In the genomic region with DNA sequence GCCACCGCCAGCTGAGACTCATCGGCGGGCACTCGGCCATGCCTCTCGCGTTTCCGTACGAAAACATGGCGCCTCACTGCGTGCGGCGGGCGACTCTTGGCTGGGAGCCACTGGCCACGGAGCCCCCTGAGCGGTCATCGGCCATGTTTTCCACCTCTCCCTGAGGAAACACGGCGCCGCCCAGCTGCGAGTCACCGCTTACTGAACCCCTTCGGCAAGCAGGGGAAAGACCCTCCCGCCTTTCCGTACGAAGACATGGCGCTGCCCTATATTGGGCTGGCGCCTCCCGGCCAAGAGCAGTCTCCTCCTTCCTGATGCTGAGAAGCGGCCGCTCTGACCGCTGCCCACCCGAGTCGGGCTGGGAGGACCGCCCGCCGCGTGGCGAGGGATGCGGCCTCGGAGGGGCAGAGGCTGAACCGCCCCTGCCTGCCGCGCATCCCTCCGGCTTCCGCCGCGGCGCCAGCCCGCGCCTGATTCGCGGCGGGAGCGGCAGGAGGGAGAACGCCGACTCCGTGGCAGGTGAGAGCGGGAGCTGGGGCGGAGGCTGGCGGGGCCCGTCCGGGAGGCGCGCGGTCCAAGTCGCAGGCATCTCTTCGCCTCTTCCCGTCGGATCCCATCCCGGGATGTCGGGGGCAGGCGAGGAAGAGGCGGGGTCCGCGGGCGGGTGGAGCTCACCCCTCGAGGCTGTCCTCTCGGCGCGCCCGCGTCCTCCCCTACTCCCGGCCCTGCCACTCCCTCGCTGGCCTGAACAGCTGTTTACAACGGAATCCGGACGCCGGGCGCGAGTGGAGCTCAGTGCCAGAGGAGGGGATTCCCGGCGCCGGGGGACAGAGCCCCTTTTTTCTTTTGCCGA, we compare ENCODE assay signal across 1 cellular context.
A peak's percentile ranks its signal among the peaks of the same experiment; 100 is the strongest.
TF ChIP-seq lines count a peak whose summit lies in the region.

A gene with protein sequence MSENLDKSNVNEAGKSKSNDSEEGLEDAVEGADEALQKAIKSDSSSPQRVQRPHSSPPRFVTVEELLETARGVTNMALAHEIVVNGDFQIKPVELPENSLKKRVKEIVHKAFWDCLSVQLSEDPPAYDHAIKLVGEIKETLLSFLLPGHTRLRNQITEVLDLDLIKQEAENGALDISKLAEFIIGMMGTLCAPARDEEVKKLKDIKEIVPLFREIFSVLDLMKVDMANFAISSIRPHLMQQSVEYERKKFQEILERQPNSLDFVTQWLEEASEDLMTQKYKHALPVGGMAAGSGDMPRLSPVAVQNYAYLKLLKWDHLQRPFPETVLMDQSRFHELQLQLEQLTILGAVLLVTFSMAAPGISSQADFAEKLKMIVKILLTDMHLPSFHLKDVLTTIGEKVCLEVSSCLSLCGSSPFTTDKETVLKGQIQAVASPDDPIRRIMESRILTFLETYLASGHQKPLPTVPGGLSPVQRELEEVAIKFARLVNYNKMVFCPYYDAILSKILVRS (plus strand): TSS at position 299 of the 853 bp plus-strand sequence. CDS start 4,202 bp downstream, outside the sequence.

TF ChIP-seq in K562, 482 proteins besides CTCF, POLR2A, EP300 and RAD21 (continued from another document and continues in another):
- TF ChIP-seq, protein P1, sequence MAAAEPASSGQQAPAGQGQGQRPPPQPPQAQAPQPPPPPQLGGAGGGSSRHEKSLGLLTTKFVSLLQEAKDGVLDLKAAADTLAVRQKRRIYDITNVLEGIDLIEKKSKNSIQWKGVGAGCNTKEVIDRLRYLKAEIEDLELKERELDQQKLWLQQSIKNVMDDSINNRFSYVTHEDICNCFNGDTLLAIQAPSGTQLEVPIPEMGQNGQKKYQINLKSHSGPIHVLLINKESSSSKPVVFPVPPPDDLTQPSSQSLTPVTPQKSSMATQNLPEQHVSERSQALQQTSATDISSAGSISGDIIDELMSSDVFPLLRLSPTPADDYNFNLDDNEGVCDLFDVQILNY (CRISPR knock-in tag; IDR thresholded peaks at IDR 0.05) = 0 out of 2 replicates have a peak, but pooled peaks have one; percentile 33
- TF ChIP-seq HSF4 (CRISPR knock-in tag; IDR thresholded peaks at IDR 0.05; ENCODE audit: borderline replicate concordance) (no peak), HDAC2 (IDR thresholded peaks at IDR 0.05) (peak; percentile 29; the same call in 1 of the 2 replicates), PCBP1 (IDR thresholded peaks at IDR 0.05; ENCODE audit: low read depth, low read length, poor library complexity, severe bottlenecking) (peak; percentile 24), PHF8 (IDR thresholded peaks at IDR 0.05; ENCODE audit: borderline replicate concordance, low read length) (peak; percentile 70; the same call in 1 of the 2 replicates), ADNP (tag; IDR thresholded peaks at IDR 0.05) (no peak), HDAC6 (IDR thresholded peaks at IDR 0.05; ENCODE audit: low read depth, low read length) (no peak), ZNF134 (CRISPR knock-in tag; conservative IDR thresholded peaks at IDR 0.05) (no peak), LCOR (CRISPR knock-in tag; IDR thresholded peaks at IDR 0.05) (no peak), SMC3 (conservative IDR thresholded peaks at IDR 0.05; ENCODE audit: insufficient read depth, low read depth, low read length) (no peak), RCOR1 (IDR thresholded peaks at IDR 0.05; ENCODE audit: borderline replicate concordance in 1 of 2, low read depth in 2 of 2, low read length in 2 of 2) (peak in 1 of 2 experiments; percentile 5; a peak in 1 of 4 replicates), POLR2G (IDR thresholded peaks at IDR 0.05; ENCODE audit: low read depth, low read length) (peak; percentile 88), ESRRA (IDR thresholded peaks at IDR 0.05; ENCODE audit: borderline replicate concordance, low read depth) (no peak), STAG1 (CRISPR knock-in tag; IDR thresholded peaks at IDR 0.05; ENCODE audit: borderline replicate concordance) (peak; percentile 42; the same call in 1 of the 2 replicates), GABPA (tag; conservative IDR thresholded peaks at IDR 0.05; ENCODE audit: low read depth) (peak; percentile 81), JUNB (CRISPR knock-in tag; conservative IDR thresholded peaks at IDR 0.05) (no peak), CBX5 (IDR thresholded peaks at IDR 0.05; ENCODE audit: borderline replicate concordance, low read depth) (0 out of 2 replicates have a peak, but pooled peaks have one; percentile 2), CC2D1A (IDR thresholded peaks at IDR 0.05) (no peak), ELF1 (tag; IDR thresholded peaks at IDR 0.05) (peak; percentile 64), ZFX (CRISPR knock-in tag; IDR thresholded peaks at IDR 0.05) (peak; percentile 75)
- TF ChIP-seq, protein P2, sequence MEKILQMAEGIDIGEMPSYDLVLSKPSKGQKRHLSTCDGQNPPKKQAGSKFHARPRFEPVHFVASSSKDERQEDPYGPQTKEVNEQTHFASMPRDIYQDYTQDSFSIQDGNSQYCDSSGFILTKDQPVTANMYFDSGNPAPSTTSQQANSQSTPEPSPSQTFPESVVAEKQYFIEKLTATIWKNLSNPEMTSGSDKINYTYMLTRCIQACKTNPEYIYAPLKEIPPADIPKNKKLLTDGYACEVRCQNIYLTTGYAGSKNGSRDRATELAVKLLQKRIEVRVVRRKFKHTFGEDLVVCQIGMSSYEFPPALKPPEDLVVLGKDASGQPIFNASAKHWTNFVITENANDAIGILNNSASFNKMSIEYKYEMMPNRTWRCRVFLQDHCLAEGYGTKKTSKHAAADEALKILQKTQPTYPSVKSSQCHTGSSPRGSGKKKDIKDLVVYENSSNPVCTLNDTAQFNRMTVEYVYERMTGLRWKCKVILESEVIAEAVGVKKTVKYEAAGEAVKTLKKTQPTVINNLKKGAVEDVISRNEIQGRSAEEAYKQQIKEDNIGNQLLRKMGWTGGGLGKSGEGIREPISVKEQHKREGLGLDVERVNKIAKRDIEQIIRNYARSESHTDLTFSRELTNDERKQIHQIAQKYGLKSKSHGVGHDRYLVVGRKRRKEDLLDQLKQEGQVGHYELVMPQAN (IDR thresholded peaks at IDR 0.05; ENCODE audit: borderline replicate concordance) = peak; percentile 39; the same call in 1 of the 2 replicates
- TF ChIP-seq, protein P3, sequence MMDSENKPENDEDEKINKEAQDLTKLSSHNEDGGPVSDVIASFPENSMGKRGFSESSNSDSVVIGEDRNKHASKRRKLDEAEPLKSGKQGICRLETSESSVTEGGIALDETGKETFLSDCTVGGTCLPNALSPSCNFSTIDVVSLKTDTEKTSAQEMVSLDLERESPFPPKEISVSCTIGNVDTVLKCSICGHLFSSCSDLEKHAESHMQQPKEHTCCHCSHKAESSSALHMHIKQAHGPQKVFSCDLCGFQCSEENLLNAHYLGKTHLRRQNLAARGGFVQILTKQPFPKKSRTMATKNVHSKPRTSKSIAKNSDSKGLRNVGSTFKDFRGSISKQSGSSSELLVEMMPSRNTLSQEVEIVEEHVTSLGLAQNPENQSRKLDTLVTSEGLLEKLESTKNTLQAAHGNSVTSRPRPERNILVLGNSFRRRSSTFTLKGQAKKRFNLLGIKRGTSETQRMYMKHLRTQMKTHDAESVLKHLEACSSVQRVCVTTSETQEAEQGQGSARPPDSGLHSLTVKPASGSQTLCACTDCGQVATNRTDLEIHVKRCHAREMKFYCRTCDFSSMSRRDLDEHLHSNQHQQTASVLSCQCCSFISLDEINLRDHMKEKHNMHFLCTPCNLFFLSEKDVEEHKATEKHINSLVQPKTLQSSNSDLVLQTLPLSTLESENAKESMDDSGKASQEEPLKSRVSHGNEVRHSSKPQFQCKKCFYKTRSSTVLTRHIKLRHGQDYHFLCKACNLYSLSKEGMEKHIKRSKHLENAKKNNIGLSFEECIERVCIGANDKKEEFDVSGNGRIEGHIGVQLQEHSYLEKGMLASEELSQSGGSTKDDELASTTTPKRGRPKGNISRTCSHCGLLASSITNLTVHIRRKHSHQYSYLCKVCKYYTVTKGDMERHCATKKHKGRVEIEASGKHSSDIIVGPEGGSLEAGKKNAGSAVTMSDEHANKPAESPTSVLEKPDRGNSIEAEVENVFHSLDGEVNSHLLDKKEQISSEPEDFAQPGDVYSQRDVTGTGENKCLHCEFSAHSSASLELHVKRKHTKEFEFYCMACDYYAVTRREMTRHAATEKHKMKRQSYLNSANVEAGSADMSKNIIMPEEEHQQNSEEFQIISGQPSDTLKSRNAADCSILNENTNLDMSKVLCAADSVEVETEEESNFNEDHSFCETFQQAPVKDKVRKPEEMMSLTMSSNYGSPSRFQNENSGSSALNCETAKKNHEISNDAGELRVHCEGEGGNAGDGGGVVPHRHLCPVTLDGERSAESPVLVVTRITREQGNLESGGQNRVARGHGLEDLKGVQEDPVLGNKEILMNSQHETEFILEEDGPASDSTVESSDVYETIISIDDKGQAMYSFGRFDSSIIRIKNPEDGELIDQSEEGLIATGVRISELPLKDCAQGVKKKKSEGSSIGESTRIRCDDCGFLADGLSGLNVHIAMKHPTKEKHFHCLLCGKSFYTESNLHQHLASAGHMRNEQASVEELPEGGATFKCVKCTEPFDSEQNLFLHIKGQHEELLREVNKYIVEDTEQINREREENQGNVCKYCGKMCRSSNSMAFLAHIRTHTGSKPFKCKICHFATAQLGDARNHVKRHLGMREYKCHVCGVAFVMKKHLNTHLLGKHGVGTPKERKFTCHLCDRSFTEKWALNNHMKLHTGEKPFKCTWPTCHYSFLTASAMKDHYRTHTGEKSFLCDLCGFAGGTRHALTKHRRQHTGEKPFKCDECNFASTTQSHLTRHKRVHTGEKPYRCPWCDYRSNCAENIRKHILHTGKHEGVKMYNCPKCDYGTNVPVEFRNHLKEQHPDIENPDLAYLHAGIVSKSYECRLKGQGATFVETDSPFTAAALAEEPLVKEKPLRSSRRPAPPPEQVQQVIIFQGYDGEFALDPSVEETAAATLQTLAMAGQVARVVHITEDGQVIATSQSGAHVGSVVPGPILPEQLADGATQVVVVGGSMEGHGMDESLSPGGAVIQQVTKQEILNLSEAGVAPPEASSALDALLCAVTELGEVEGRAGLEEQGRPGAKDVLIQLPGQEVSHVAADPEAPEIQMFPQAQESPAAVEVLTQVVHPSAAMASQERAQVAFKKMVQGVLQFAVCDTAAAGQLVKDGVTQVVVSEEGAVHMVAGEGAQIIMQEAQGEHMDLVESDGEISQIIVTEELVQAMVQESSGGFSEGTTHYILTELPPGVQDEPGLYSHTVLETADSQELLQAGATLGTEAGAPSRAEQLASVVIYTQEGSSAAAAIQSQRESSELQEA (IDR thresholded peaks at IDR 0.05; ENCODE audit: low read depth) = peak; percentile 79
- TF ChIP-seq, protein P4, sequence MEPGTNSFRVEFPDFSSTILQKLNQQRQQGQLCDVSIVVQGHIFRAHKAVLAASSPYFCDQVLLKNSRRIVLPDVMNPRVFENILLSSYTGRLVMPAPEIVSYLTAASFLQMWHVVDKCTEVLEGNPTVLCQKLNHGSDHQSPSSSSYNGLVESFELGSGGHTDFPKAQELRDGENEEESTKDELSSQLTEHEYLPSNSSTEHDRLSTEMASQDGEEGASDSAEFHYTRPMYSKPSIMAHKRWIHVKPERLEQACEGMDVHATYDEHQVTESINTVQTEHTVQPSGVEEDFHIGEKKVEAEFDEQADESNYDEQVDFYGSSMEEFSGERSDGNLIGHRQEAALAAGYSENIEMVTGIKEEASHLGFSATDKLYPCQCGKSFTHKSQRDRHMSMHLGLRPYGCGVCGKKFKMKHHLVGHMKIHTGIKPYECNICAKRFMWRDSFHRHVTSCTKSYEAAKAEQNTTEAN (CRISPR knock-in tag; IDR thresholded peaks at IDR 0.05) = 0 out of 2 replicates have a peak, but pooled peaks have one; percentile 15
- TF ChIP-seq, protein P5, sequence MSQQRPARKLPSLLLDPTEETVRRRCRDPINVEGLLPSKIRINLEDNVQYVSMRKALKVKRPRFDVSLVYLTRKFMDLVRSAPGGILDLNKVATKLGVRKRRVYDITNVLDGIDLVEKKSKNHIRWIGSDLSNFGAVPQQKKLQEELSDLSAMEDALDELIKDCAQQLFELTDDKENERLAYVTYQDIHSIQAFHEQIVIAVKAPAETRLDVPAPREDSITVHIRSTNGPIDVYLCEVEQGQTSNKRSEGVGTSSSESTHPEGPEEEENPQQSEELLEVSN (IDR thresholded peaks at IDR 0.05; ENCODE audit: borderline replicate concordance in 1 of 2, extremely low read depth in 1 of 2, insufficient read depth in 1 of 2, insufficient read length in 1 of 2, low read depth in 1 of 2, low read length in 1 of 2, poor library complexity in 1 of 2, severe bottlenecking in 1 of 2) = peak; percentile 72 to 92
- TF ChIP-seq, protein P6, sequence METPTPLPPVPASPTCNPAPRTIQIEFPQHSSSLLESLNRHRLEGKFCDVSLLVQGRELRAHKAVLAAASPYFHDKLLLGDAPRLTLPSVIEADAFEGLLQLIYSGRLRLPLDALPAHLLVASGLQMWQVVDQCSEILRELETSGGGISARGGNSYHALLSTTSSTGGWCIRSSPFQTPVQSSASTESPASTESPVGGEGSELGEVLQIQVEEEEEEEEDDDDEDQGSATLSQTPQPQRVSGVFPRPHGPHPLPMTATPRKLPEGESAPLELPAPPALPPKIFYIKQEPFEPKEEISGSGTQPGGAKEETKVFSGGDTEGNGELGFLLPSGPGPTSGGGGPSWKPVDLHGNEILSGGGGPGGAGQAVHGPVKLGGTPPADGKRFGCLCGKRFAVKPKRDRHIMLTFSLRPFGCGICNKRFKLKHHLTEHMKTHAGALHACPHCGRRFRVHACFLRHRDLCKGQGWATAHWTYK (CRISPR knock-in tag; IDR thresholded peaks at IDR 0.05) = no peak; the same call in none of the 2 replicates
- TF ChIP-seq, protein P7, sequence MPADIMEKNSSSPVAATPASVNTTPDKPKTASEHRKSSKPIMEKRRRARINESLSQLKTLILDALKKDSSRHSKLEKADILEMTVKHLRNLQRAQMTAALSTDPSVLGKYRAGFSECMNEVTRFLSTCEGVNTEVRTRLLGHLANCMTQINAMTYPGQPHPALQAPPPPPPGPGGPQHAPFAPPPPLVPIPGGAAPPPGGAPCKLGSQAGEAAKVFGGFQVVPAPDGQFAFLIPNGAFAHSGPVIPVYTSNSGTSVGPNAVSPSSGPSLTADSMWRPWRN (IDR thresholded peaks at IDR 0.05; ENCODE audit: low read depth) = no peak
- TF ChIP-seq, protein P8, sequence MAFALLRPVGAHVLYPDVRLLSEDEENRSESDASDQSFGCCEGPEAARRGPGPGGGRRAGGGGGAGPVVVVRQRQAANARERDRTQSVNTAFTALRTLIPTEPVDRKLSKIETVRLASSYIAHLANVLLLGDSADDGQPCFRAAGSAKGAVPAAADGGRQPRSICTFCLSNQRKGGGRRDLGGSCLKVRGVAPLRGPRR (CRISPR knock-in tag; IDR thresholded peaks at IDR 0.05) = no peak
- TF ChIP-seq, protein P9, sequence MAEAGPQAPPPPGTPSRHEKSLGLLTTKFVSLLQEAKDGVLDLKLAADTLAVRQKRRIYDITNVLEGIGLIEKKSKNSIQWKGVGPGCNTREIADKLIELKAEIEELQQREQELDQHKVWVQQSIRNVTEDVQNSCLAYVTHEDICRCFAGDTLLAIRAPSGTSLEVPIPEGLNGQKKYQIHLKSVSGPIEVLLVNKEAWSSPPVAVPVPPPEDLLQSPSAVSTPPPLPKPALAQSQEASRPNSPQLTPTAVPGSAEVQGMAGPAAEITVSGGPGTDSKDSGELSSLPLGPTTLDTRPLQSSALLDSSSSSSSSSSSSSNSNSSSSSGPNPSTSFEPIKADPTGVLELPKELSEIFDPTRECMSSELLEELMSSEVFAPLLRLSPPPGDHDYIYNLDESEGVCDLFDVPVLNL (CRISPR knock-in tag; IDR thresholded peaks at IDR 0.05; ENCODE audit: low read depth) = 0 out of 2 replicates have a peak, but pooled peaks have one; percentile 37
